23 cellular contexts compared by ENCODE assay signal in the genomic region with DNA sequence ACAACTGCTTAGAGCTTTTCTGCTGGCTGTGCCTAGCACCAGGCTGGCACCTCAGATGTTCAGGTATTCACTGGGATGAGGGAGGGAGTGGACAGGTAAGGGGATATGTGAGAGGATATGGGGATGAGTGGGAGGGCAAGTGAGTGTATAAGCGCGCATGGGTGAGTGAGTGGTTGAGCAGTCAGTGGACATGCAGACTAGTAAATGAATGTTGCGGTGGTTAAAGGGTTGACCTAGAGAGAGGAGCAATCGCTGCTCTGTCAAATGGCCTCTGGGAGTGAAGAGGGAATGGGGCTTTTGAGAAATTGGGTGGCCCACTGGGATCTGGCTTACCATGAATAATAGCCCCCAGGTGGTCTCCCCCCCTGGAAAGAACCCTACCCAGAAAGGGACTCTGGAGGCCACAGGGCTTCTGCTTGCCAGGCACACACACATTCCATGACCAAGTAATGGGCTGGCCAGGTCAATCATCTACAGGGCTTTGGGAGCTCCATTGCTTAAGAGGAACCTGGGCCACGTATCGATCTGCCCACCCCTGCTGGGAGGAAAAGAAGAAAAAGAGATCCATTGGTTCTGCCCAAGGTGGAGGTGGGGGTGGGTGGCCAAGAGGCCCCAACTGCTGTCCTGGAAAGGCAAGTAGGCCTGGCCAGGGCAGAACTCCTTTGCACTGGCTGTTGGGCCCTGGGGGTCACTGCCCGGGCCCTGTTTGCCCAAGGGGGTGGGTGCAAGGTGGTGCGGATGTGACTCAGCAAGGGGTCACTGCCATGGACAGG. TPM values are rescaled to one million over a fixed set of nuclear protein-coding genes. Genes with fewer than 3 reads are reported as not detected.
A peak's percentile ranks its signal among the peaks of the same experiment; 100 is the strongest.
DNase-seq lines count a peak whose midpoint lies in the region; ATAC-seq, FAIRE-seq and TF ChIP-seq lines count a peak whose summit lies in the region.
"Had no signal": no experiment of that assay in that cellular context is flagged by ENCODE, and none has a peak within 500 bp of the region (broad histone marks: within the 10 kb centered on the region; RNA-seq: fewer than 3 reads in every experiment).

No MANE protein-coding gene starts in this region.

- no peak overlapping the region for H3K4me2 ChIP-seq in OCI-LY1 (ENCODE audit: low read length)

- TF ChIP-seq POLR2A in GM12891 (IDR thresholded peaks at IDR 0.05; ENCODE audit: low read depth, low read length), result no peak

- H3F3A ChIP-seq in OCI-LY1 (ENCODE audit: insufficient read depth, low read length), result no peaks in the 10 kb centered on the region

- H3K4me3 ChIP-seq in OCI-LY1 (ENCODE audit: low read depth, low read length, poor library complexity, severe bottlenecking) (no peak overlapping the region), small intestine (ENCODE audit: low read depth in 1 of 2, low read length in 2 of 2) (no peak overlapping the region), BE2C (ENCODE audit: low read depth, low read length) (no peak overlapping the region)
- H3K4me3 ChIP-seq: transverse colon had no signal

- H2AFZ ChIP-seq in OCI-LY1 (ENCODE audit: low read length), result no peak overlapping the region

- no peaks in the 10 kb centered on the region for H4K20me1 ChIP-seq in OCI-LY1 (ENCODE audit: insufficient read depth, low read length)

- H3K9me2 ChIP-seq in OCI-LY1 (ENCODE audit: low read depth, low read length), result no peaks in the 10 kb centered on the region

- ATAC-seq in GM18909 (IDR thresholded peaks at IDR 0.05; ENCODE audit: poor library complexity, unreplicated experiment), result no peak
- ATAC-seq: esophagus mucosa; naive thymus-derived CD8-positive, alpha-beta T cell; T-cell had no signal

- H3K36me3 ChIP-seq in OCI-LY1 (ENCODE audit: insufficient read depth, low read length), result no peaks in the 10 kb centered on the region
- no peaks in the 10 kb centered on the region for H3K36me3 ChIP-seq in small intestine (ENCODE audit: control insufficient read depth in 2 of 2, insufficient read depth in 2 of 2, low read length in 2 of 2)
- no peaks in the 10 kb centered on the region for H3K36me3 ChIP-seq in BE2C
- H3K36me3 ChIP-seq: transverse colon had no signal

- H3K9ac ChIP-seq in OCI-LY1 (ENCODE audit: low read length), result no peak overlapping the region

- WGBS in small intestine, 3 donors, result 96 to 98% (median 96%) methylated on average over 8 of the region's 8 CpGs

- H3K9me3 ChIP-seq in OCI-LY1 (ENCODE audit: low read length) (no peaks in the 10 kb centered on the region), small intestine (ENCODE audit: control insufficient read depth, low read depth) (no peaks in the 10 kb centered on the region), BE2C (no peaks in the 10 kb centered on the region)
- H3K9me3 ChIP-seq: transverse colon had no signal

- no peak for TF ChIP-seq CTCF in OCI-LY1 (IDR thresholded peaks at IDR 0.05; ENCODE audit: low read length)
- TF ChIP-seq CTCF in BE2C (IDR thresholded peaks at IDR 0.05; ENCODE audit: low read depth, low read length), result no peak

- peak; percentile 45 for FAIRE-seq in GM12891 (lab: Jason Lieb, UNC)
- FAIRE-seq in small intestine (lab: Jason Lieb, UNC), result no peak
- FAIRE-seq: frontal cortex had no signal

- H3K27ac ChIP-seq in OCI-LY1 (ENCODE audit: low read depth, low read length, poor library complexity, severe bottlenecking) (peak overlapping the region; percentile 93), small intestine (ENCODE audit: low read depth in 1 of 2, low read length in 1 of 2) (no peak overlapping the region)
- H3K27ac ChIP-seq: transverse colon had no signal

- no peak for DNase-seq in GM12891 (ENCODE audit: insufficient read length, low spot score)
- peak; percentile 65 for DNase-seq in kidney tubule cell (ENCODE audit: low spot score)
- peak; percentile 77 for DNase-seq in renal cortical epithelial cell (ENCODE audit: low read depth)
- DNase-seq in small intestine, result no peak
- no peak for DNase-seq in BE2C
- DNase-seq: activated CD4-positive, alpha-beta T cell treated with anti-CD3 and anti-CD28 coated beads for 48 hours; activated gamma-delta T cell treated with Interleukin-2 at 50 U/mL for 16 hours; AML-193; anterior cingulate cortex; central memory CD4-positive, alpha-beta T cell; mesendoderm; naive thymus-derived CD8-positive, alpha-beta T cell; NCI-H1436; NCI-H2171; NCI-H524 treated with DMSO at 0.1 percent for 48 hours; stimulated activated CD4-positive, alpha-beta T cell treated with anti-CD3 and anti-CD28 coated beads, Interleukin-2, amount 100 ng/mL, for 24 hours; stimulated activated naive CD4-positive, alpha-beta T cell treated with Interleukin-2 at 50 U/mL for 16 hours; T-cell; transverse colon had no signal

- H3K4me1 ChIP-seq in OCI-LY1 (ENCODE audit: insufficient read depth, low read length, severe bottlenecking) (peaks cover 51% of the 10 kb centered on the region), small intestine (ENCODE audit: control insufficient read depth in 2 of 2, insufficient read depth in 1 of 2, low read depth in 1 of 2, low read length in 1 of 2) (peaks cover 0 to 4% of the 10 kb centered on the region in 2 donors), BE2C (no peaks in the 10 kb centered on the region)

- no peaks in the 10 kb centered on the region for H3K27me3 ChIP-seq in OCI-LY1 (ENCODE audit: insufficient read depth, low read length)
- no peaks in the 10 kb centered on the region for H3K27me3 ChIP-seq in small intestine (ENCODE audit: control insufficient read depth in 2 of 2, insufficient read depth in 2 of 2, low read length in 2 of 2)
- H3K27me3 ChIP-seq in BE2C, result no peaks in the 10 kb centered on the region
- H3K27me3 ChIP-seq: transverse colon had no signal

- no peaks in the 10 kb centered on the region for H3K79me2 ChIP-seq in OCI-LY1 (ENCODE audit: insufficient read depth, low read length)

TF ChIP-seq in GM12891, 5 proteins besides CTCF, POLR2A, EP300 and RAD21:
- TF ChIP-seq PAX5 (IDR thresholded peaks at IDR 0.05; ENCODE audit: insufficient read depth, low read length, severe bottlenecking), result no peak
- TF ChIP-seq POLR2AphosphoS5 (IDR thresholded peaks at IDR 0.05; ENCODE audit: low read depth, low read length), result no peak
- no peak for TF ChIP-seq TAF1 (IDR thresholded peaks at IDR 0.05; ENCODE audit: low read depth, low read length)
- no peak for TF ChIP-seq SPI1 (IDR thresholded peaks at IDR 0.05; ENCODE audit: low read depth, low read length)
- TF ChIP-seq POU2F2 (IDR thresholded peaks at IDR 0.05; ENCODE audit: low read depth, low read length), result no peak

RNA-seq across cellular contexts. Expression of gene ZFP36L1, which starts 30.8 kb away (rescaled TPM):
- 48.8 TPM for polyA plus RNA-seq in GM12891 (2012; ENCODE audit: low read depth, missing spikeins)
- total RNA-seq in renal cortical epithelial cell, result 158 and 462 TPM in 2 replicates
- polyA plus RNA-seq in small intestine, result 10 to 100 TPM; 27.6 to 70.7 (median 33.1) TPM
- polyA plus RNA-seq in BE2C (2012; ENCODE audit: insufficient read depth, insufficient read length, low read depth), result 0.71 TPM

Comparison
In these comparisons a context has a peak if more than half of its experiments do, and no peak if none do; other contexts are left out.
1. DNase-seq: peak in kidney tubule cell (single experiment) and renal cortical epithelial cell (single experiment); none in GM12891 (single experiment), small intestine (single experiment) and BE2C (single experiment).